15 cellular contexts compared by ENCODE assay signal in genomic region chr2:99562516-99562915, GRCh38.
"Had no signal": no experiment of that assay in that cellular context is flagged by ENCODE, and none has a peak within 500 bp of the region (broad histone marks: within the 10 kb centered on the region; RNA-seq: fewer than 3 reads in every experiment).

No MANE protein-coding gene starts in this region.

- H3K36me3 ChIP-seq: prostate gland, WERI-Rb-1 had no signal

- H3K27me3 ChIP-seq: gastroesophageal sphincter, spleen, upper lobe of left lung had no signal

- H3K36me3 Mint-ChIP-seq: activated naive CD8-positive, alpha-beta T cell treated with anti-CD3 and anti-CD28 coated beads for 36 hours had no signal

- DNase-seq: activated CD4-positive, alpha-beta T cell treated with anti-CD3 and anti-CD28 coated beads, Interleukin-2, amount 50 U/mL, for 48 hours; activated CD8-positive, alpha-beta memory T cell treated with anti-CD3 and anti-CD28 coated beads, Interleukin-2, amount 50 U/mL, for 48 hours; activated naive CD4-positive, alpha-beta T cell treated with Interleukin-2 at 50 U/mL for 16 hours; activated naive CD8-positive, alpha-beta T cell treated with anti-CD3 and anti-CD28 coated beads for 36 hours; activated T-cell treated with anti-CD3 and anti-CD28 coated beads, Interleukin-2, amount 50 U/mL, for 48 hours; head of caudate nucleus; spleen; stimulated activated CD4-positive, alpha-beta T cell treated with anti-CD3 and anti-CD28 coated beads, Interleukin-4, amount 100 ng/mL, for 1 hour; stimulated activated naive CD8-positive, alpha-beta T cell treated with anti-CD3 and anti-CD28 coated beads, Interleukin-15, Interleukin-2, amounts not matched to agents 100 U/mL and 50 U/mL, for 24 hours; upper lobe of left lung; WERI-Rb-1 had no signal

- H3K4me3 Mint-ChIP-seq: activated naive CD8-positive, alpha-beta T cell treated with anti-CD3 and anti-CD28 coated beads for 36 hours; neural crest cell had no signal

- H3K9me3 Mint-ChIP-seq: activated naive CD8-positive, alpha-beta T cell treated with anti-CD3 and anti-CD28 coated beads for 36 hours; neural crest cell had no signal

- H3K27ac Mint-ChIP-seq: activated naive CD8-positive, alpha-beta T cell treated with anti-CD3 and anti-CD28 coated beads for 36 hours had no signal

- H3K4me3 ChIP-seq: coronary artery, gastroesophageal sphincter, prostate gland, spleen, upper lobe of left lung had no signal

- H3K4me1 ChIP-seq: prostate gland, upper lobe of left lung had no signal

- ATAC-seq: gastroesophageal sphincter; stimulated activated naive CD8-positive, alpha-beta T cell treated with anti-CD3 and anti-CD28 coated beads, Interleukin-15, Interleukin-2, amounts not matched to agents 100 U/mL and 50 U/mL, for 24 hours had no signal

- H3K9me3 ChIP-seq: gastroesophageal sphincter, prostate gland, spleen, upper lobe of left lung had no signal

- H3K27ac ChIP-seq: coronary artery, gastroesophageal sphincter, prostate gland, spleen, upper lobe of left lung, WERI-Rb-1 had no signal
